Comparison of ENCODE assay signal across 9 cellular contexts in the genomic region with DNA sequence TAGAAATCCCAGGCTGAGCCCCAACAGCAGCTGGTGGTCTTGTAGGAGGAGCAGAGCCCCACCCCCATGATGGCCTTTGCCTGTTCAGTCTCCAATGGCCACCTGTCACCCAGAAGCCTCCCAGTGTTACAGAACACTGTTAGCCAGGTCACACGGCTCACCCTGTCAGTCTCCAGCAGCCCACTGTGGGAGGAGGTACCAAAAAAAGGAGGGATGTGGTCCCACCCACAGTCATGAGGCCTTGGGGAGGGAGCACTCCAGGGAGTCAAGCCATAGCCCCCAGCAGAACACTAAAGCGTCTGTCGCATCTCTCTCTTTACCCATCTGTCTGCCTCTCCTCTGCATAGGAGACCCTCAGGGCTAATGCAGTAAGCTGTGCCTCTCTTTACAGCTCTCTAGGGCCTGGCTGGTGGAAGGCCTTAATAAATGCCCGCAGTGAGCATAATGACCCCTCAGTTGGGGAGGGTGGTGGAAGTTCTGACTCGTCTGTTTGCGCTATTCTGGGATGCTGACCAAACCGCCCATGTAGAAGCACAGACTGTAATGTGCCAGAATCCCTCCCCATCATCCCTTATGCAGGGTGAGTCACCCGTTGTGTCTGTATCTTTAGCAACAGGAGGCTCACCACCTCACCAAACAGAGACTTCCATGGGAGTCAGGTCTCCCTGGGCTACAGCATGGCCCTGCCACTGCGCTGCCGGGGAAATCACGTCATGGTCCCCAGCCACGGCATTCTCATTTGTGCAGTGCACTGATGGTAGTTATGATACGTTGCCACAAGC. TPM values are rescaled to one million over a fixed set of nuclear protein-coding genes. Genes with fewer than 3 reads are reported as not detected.
DNase-seq lines count a peak whose midpoint lies in the region; ATAC-seq and TF ChIP-seq lines count a peak whose summit lies in the region.
"Had no signal": no experiment of that assay in that cellular context is flagged by ENCODE, and none has a peak within 500 bp of the region (broad histone marks: within the 10 kb centered on the region; RNA-seq: fewer than 3 reads in every experiment).

No MANE protein-coding gene starts in this region.

- 71 to 75% methylated on average over 13 of the region's 13 CpGs for WGBS in sigmoid colon, 2 donors

- no peaks in the 10 kb centered on the region for H3K9me3 Mint-ChIP-seq in activated CD8-positive, alpha-beta T cell treated with anti-CD3 and anti-CD28 coated beads for 36 hours

- peak overlapping the region; percentile 69 to 92 (median 82) for H3K27ac ChIP-seq in sigmoid colon

- ATAC-seq in left ventricle myocardium superior: peak; percentile 96
- ATAC-seq in GM21825 (IDR thresholded peaks at IDR 0.05; ENCODE audit: unreplicated experiment): no peak
- ATAC-seq in activated CD8-positive, alpha-beta T cell treated with anti-CD3 and anti-CD28 coated beads for 36 hours: no peak

- no peak overlapping the region for H3K4me3 Mint-ChIP-seq in activated CD8-positive, alpha-beta T cell treated with anti-CD3 and anti-CD28 coated beads for 36 hours

- POLR2A ChIA-PET in activated CD8-positive, alpha-beta T cell treated with anti-CD3 and anti-CD28 coated beads for 36 hours (lab: Charles Lee): no interaction called here

- no peaks in the 10 kb centered on the region for H3K27me3 ChIP-seq in sigmoid colon

- no peak for TF ChIP-seq CTCF in sigmoid colon (IDR thresholded peaks at IDR 0.05)
- no peak for TF ChIP-seq CTCF in activated CD8-positive, alpha-beta T cell treated with anti-CD3 and anti-CD28 coated beads for 36 hours (IDR thresholded peaks at IDR 0.05)

- H3K27ac Mint-ChIP-seq in activated CD8-positive, alpha-beta T cell treated with anti-CD3 and anti-CD28 coated beads for 36 hours: no peak overlapping the region

- H3K4me1 ChIP-seq in sigmoid colon: peaks cover 0 to 64% (median 39%) of the 10 kb centered on the region in 4 donors

- TF ChIP-seq EP300 in sigmoid colon (IDR thresholded peaks at IDR 0.05): peak in 3 of 4 donors; percentile 56 to 92 (median 86)

- H3K4me3 ChIP-seq in sigmoid colon: no peak overlapping the region

- no peak for TF ChIP-seq POLR2A in sigmoid colon (IDR thresholded peaks at IDR 0.05)

- peak; percentile 94 for DNase-seq in G401 (ENCODE audit: low spot score)
- peak in 45 of 56 donors; percentile 18 to 90 (median 62) for DNase-seq in amygdala (lab: John Stamatoyannopoulos, UW)
- no peak for DNase-seq in left ventricle myocardium superior
- DNase-seq in sigmoid colon: peak; percentile 91
- no peak for DNase-seq in NCI-H526 (lab: John Stamatoyannopoulos, UW)
- DNase-seq in activated CD8-positive, alpha-beta T cell treated with anti-CD3 and anti-CD28 coated beads for 36 hours: no peak
- no peak for DNase-seq in activated gamma-delta T cell treated with Interleukin-2 at 50 U/mL for 16 hours
- DNase-seq: activated CD8-positive, alpha-beta memory T cell treated with anti-CD3 and anti-CD28 coated beads, Interleukin-2, amount 50 U/mL, for 4 hours had no signal

- in situ Hi-C loops in G401 (cut with HindIII; ENCODE audit: low sequenced_read_pairs): no loop called here

- CTCF ChIA-PET in activated CD8-positive, alpha-beta T cell treated with anti-CD3 and anti-CD28 coated beads for 36 hours (lab: Charles Lee): no interaction called here

- no peaks in the 10 kb centered on the region for H3K4me1 Mint-ChIP-seq in activated CD8-positive, alpha-beta T cell treated with anti-CD3 and anti-CD28 coated beads for 36 hours (ENCODE audit: low read depth)

- no peaks in the 10 kb centered on the region for H3K36me3 ChIP-seq in sigmoid colon

- no peaks in the 10 kb centered on the region for H3K9me3 ChIP-seq in sigmoid colon

- intact Hi-C loops in left ventricle myocardium superior (cut with micrococcal nuclease) (no loop called here), sigmoid colon (cut with DNase I) (no loop called here)
- intact Hi-C loops in activated CD8-positive, alpha-beta T cell treated with anti-CD3 and anti-CD28 coated beads for 36 hours (cut with micrococcal nuclease): no loop called here

- peaks cover 3% of the 10 kb centered on the region for H3K27me3 Mint-ChIP-seq in activated CD8-positive, alpha-beta T cell treated with anti-CD3 and anti-CD28 coated beads for 36 hours

- no peaks in the 10 kb centered on the region for H3K36me3 Mint-ChIP-seq in activated CD8-positive, alpha-beta T cell treated with anti-CD3 and anti-CD28 coated beads for 36 hours (ENCODE audit: low read depth)

RNA-seq across cellular contexts. Expression of a gene that starts 14.6 kb away (rescaled TPM):
- 0.37 and 2.6 TPM in 2 replicates for total RNA-seq in G401 (2014; rRNA removed; shearing (Covaris generic))
- total RNA-seq in left ventricle myocardium superior (2.4 TPM), sigmoid colon (10 to 100 TPM; 10.4 to 30.4 (median 23.6) TPM)
- polyA plus RNA-seq in sigmoid colon: 1 to 10 TPM; 2.4 to 4.3 (median 3.2) TPM
- total RNA-seq in activated CD8-positive, alpha-beta T cell treated with anti-CD3 and anti-CD28 coated beads for 36 hours: 1 to 10 TPM; 1.6 to 2.3 TPM

Comparison
In these comparisons a context has a peak if more than half of its experiments do, and no peak if none do; other contexts are left out.
1. DNase-seq: peak in G401 (single experiment), amygdala (45 of 56) and sigmoid colon (single experiment); none in left ventricle myocardium superior (single experiment), NCI-H526 (0 of 2), activated CD8-positive, alpha-beta T cell treated with anti-CD3 and anti-CD28 coated beads for 36 hours (single experiment) and activated gamma-delta T cell treated with Interleukin-2 at 50 U/mL for 16 hours (single experiment).